16 cellular contexts compared by ENCODE assay signal in the genomic region with DNA sequence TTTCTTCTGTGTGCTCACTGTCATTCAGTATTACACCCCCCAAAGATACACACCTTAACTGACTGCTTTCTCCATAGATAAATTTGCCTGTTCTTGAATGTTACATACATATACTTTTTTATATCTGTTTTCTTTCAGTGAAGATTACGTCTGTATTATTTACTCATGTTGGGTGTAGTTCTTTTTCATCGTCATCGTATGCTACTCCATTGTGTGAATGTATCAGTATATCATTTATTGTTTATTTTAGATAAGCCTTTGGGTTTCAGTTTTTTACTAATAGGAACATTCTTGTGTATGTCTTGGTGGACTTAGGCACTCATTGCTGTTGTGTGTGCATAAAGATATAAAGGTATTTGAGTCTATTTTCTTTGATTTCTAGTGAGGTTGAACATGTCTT.
DNase-seq lines count a peak whose midpoint lies in the region; ATAC-seq, FAIRE-seq and TF ChIP-seq lines count a peak whose summit lies in the region.
"Had no signal": no experiment of that assay in that cellular context is flagged by ENCODE, and none has a peak within 500 bp of the region (broad histone marks: within the 10 kb centered on the region; RNA-seq: fewer than 3 reads in every experiment).

No MANE protein-coding gene starts in this region.

- H3K27ac Mint-ChIP-seq in memory B cell: peak overlapping the region; percentile 73
- H3K27ac Mint-ChIP-seq in CD4-positive, alpha-beta T cell: no peak overlapping the region
- H3K27ac Mint-ChIP-seq: HFFc6 had no signal

- no peak overlapping the region for H3K4me3 ChIP-seq in bronchial epithelial cell (ENCODE audit: low read depth, low read length)
- no peak overlapping the region for H3K4me3 ChIP-seq in small intestine (ENCODE audit: low read depth in 1 of 2, low read length in 2 of 2)
- no peak overlapping the region for H3K4me3 ChIP-seq in upper lobe of left lung
- H3K4me3 ChIP-seq: GM12878 had no signal

- no peaks in the 10 kb centered on the region for H3K4me1 ChIP-seq in small intestine (ENCODE audit: control insufficient read depth in 2 of 2, insufficient read depth in 1 of 2, low read depth in 1 of 2, low read length in 1 of 2)
- peaks cover 0 to 4% (median 0%) of the 10 kb centered on the region in 4 donors for H3K4me1 ChIP-seq in upper lobe of left lung

- intact Hi-C loops in CD4-positive, alpha-beta T cell (cut with DNase I, micrococcal nuclease): no loop called here

- CTCF ChIA-PET in CD4-positive, alpha-beta T cell (lab: Charles Lee): no interaction called here

- H3K27ac ChIP-seq in small intestine (ENCODE audit: low read depth in 1 of 2, low read length in 1 of 2): no peak overlapping the region
- H3K27ac ChIP-seq in upper lobe of left lung: no peak overlapping the region
- H3K27ac ChIP-seq in CD4-positive, alpha-beta T cell (ENCODE audit: low read depth, low read length): no peak overlapping the region

- peaks cover 22% of the 10 kb centered on the region for H3K36me3 Mint-ChIP-seq in memory B cell
- peaks cover 79% of the 10 kb centered on the region for H3K36me3 Mint-ChIP-seq in CD4-positive, alpha-beta T cell (ENCODE audit: low read depth)

- POLR2A ChIA-PET in CD4-positive, alpha-beta T cell (lab: Charles Lee): no interaction called here

- DNase-seq in H54 (ENCODE audit: insufficient read length, low spot score) (no peak), bronchial epithelial cell (ENCODE audit: low read depth) (peak; percentile 19), memory B cell (ENCODE audit: low spot score in 2 of 2) (no peak), small intestine (peak; percentile 24), upper lobe of left lung (no peak), GM19238 (ENCODE audit: insufficient read length, low spot score) (no peak)
- no peak for DNase-seq in CD4-positive, alpha-beta T cell
- DNase-seq: ACHN; C1 segment of cervical spinal cord; CD4-positive, alpha-beta memory T cell; DMS79; HCEC 1CT; HFFc6 had no signal

- TF ChIP-seq CTCF in bronchial epithelial cell (IDR thresholded peaks at IDR 0.05; ENCODE audit: insufficient read depth, low read length, severe bottlenecking) (no peak), upper lobe of left lung (IDR thresholded peaks at IDR 0.05) (no peak)
- TF ChIP-seq CTCF in CD4-positive, alpha-beta T cell (IDR thresholded peaks at IDR 0.05): no peak

- H3K36me3 ChIP-seq in bronchial epithelial cell (ENCODE audit: control insufficient read depth, insufficient read depth, low read length): peaks cover 1% of the 10 kb centered on the region
- peaks cover 0 to 2% of the 10 kb centered on the region in 2 donors for H3K36me3 ChIP-seq in small intestine (ENCODE audit: control insufficient read depth in 2 of 2, insufficient read depth in 2 of 2, low read length in 2 of 2)
- peaks cover 0 to 41% (median 14%) of the 10 kb centered on the region in 4 donors for H3K36me3 ChIP-seq in upper lobe of left lung

- WGBS in small intestine, 3 donors: 18 to 54% (median 30%) methylated on average over 3 of the region's 3 CpGs
- WGBS in upper lobe of left lung, 2 donors: 41 to 55% methylated on average over 3 of the region's 3 CpGs

- ATAC-seq in memory B cell (ENCODE audit: low read depth) (no peak), upper lobe of left lung (ENCODE audit: low FRiP score in 2 of 2) (no peak)
- ATAC-seq in CD4-positive, alpha-beta T cell (ENCODE audit: poor library complexity): no peak
- ATAC-seq: GM12878 had no signal

- H3K4me3 Mint-ChIP-seq in memory B cell: no peak overlapping the region
- H3K4me3 Mint-ChIP-seq in CD4-positive, alpha-beta T cell: no peak overlapping the region
- H3K4me3 Mint-ChIP-seq: CD4-positive, alpha-beta memory T cell; HFFc6 had no signal

- FAIRE-seq in H54 (lab: Jason Lieb, UNC) (peak; percentile 78), bronchial epithelial cell (lab: Jason Lieb, UNC) (no peak), small intestine (lab: Jason Lieb, UNC) (no peak)
- FAIRE-seq: GM12878, GM19239, H1 had no signal

- no peaks in the 10 kb centered on the region for H3K27me3 ChIP-seq in bronchial epithelial cell (ENCODE audit: control insufficient read depth, insufficient read depth, low read length)
- no peaks in the 10 kb centered on the region for H3K27me3 ChIP-seq in small intestine (ENCODE audit: control insufficient read depth in 2 of 2, insufficient read depth in 2 of 2, low read length in 2 of 2)
- no peaks in the 10 kb centered on the region for H3K27me3 ChIP-seq in upper lobe of left lung
- H3K27me3 ChIP-seq in CD4-positive, alpha-beta T cell (ENCODE audit: control insufficient read depth, insufficient read depth, low read length): no peaks in the 10 kb centered on the region

- no peaks in the 10 kb centered on the region for H3K27me3 Mint-ChIP-seq in memory B cell
- no peaks in the 10 kb centered on the region for H3K27me3 Mint-ChIP-seq in CD4-positive, alpha-beta T cell
- H3K27me3 Mint-ChIP-seq: CD4-positive, alpha-beta memory T cell had no signal

- TF ChIP-seq EP300 in upper lobe of left lung (IDR thresholded peaks at IDR 0.05): no peak

- TF ChIP-seq POLR2A in H54 (IDR thresholded peaks at IDR 0.05; ENCODE audit: low read depth, low read length) (no peak), upper lobe of left lung (IDR thresholded peaks at IDR 0.05) (no peak)

- H3K4me1 Mint-ChIP-seq in memory B cell: peaks cover 27% of the 10 kb centered on the region
- H3K4me1 Mint-ChIP-seq in CD4-positive, alpha-beta T cell (ENCODE audit: low read depth): peaks cover 62% of the 10 kb centered on the region

- H3K9me3 Mint-ChIP-seq in memory B cell: no peaks in the 10 kb centered on the region
- no peaks in the 10 kb centered on the region for H3K9me3 Mint-ChIP-seq in CD4-positive, alpha-beta T cell
- H3K9me3 Mint-ChIP-seq: CD4-positive, alpha-beta memory T cell; HFFc6 had no signal

- H3K9me3 ChIP-seq in small intestine (ENCODE audit: control insufficient read depth, low read depth) (no peaks in the 10 kb centered on the region), upper lobe of left lung (no peaks in the 10 kb centered on the region)
- H3K9me3 ChIP-seq in CD4-positive, alpha-beta T cell (ENCODE audit: control insufficient read depth, low read length): no peaks in the 10 kb centered on the region

Comparison
In these comparisons a context has a peak if more than half of its experiments do, and no peak if none do; other contexts are left out.
1. DNase-seq: peak in bronchial epithelial cell (single experiment) and small intestine (single experiment); none in H54 (single experiment), memory B cell (0 of 2), upper lobe of left lung (0 of 2), CD4-positive, alpha-beta T cell (0 of 10) and GM19238 (single experiment).